Comparison of ENCODE assay signal across 12 cellular contexts in genomic region chr12:47946413-47947107, GRCh38. TPM values are rescaled to one million over a fixed set of nuclear protein-coding genes. Genes with fewer than 3 reads are reported as not detected.
A peak's percentile ranks its signal among the peaks of the same experiment; 100 is the strongest.
DNase-seq lines count a peak whose midpoint lies in the region; ATAC-seq and TF ChIP-seq lines count a peak whose summit lies in the region.
"Had no signal": no experiment of that assay in that cellular context is flagged by ENCODE, and none has a peak within 500 bp of the region (broad histone marks: within the 10 kb centered on the region; RNA-seq: fewer than 3 reads in every experiment).

No MANE protein-coding gene starts in this region.

- H3K4me3 ChIP-seq in muscle layer of duodenum (ENCODE audit: low read depth in 1 of 2, low read length in 2 of 2) (no peak overlapping the region), suprapubic skin (no peak overlapping the region)

- peaks cover 9 to 18% (median 17%) of the 10 kb centered on the region in 3 donors for H3K27me3 Mint-ChIP-seq in CD14-positive monocyte (ENCODE audit: low read depth in 3 of 3)

- peak overlapping the region; percentile 56 for H3K27ac ChIP-seq in muscle layer of duodenum (ENCODE audit: low read length)
- no peak overlapping the region for H3K27ac ChIP-seq in suprapubic skin

- TF ChIP-seq EP300 in suprapubic skin (IDR thresholded peaks at IDR 0.05) = no peak

- peak overlapping the region in 6 of 7 donors; percentile 47 to 84 (median 70) for H3K27ac Mint-ChIP-seq in CD14-positive monocyte
- H3K27ac Mint-ChIP-seq: activated CD4-positive, alpha-beta T cell treated with anti-CD3 and anti-CD28 coated beads for 36 hours had no signal

- no peaks in the 10 kb centered on the region for H3K9me3 Mint-ChIP-seq in CD14-positive monocyte

- H3K4me3 Mint-ChIP-seq in CD14-positive monocyte = peak overlapping the region; percentile 66 to 80
- H3K4me3 Mint-ChIP-seq: activated CD4-positive, alpha-beta T cell treated with anti-CD3 and anti-CD28 coated beads for 36 hours had no signal

- H3K36me3 ChIP-seq in muscle layer of duodenum (ENCODE audit: control insufficient read depth in 1 of 2, insufficient read depth in 2 of 2, low read length in 2 of 2) (no peaks in the 10 kb centered on the region), suprapubic skin (no peaks in the 10 kb centered on the region)

- DNase-seq in CD14-positive monocyte (ENCODE audit: low spot score) (no peak), M059J (ENCODE audit: low read depth) (peak; percentile 34), amniotic epithelial cell (ENCODE audit: low read depth) (peak; percentile 26), NCI-H82 (lab: John Stamatoyannopoulos, UW) (no peak), suprapubic skin (ENCODE audit: low spot score in 2 of 2) (no peak)
- no peak for DNase-seq in central memory CD4-positive, alpha-beta T cell
- DNase-seq: activated CD4-positive, alpha-beta T cell treated with anti-CD3 and anti-CD28 coated beads for 36 hours; left cardiac atrium; NCI-H1105 had no signal

- H3K36me3 Mint-ChIP-seq in CD14-positive monocyte = no peaks in the 10 kb centered on the region

- no peak for TF ChIP-seq CTCF in CD14-positive monocyte (IDR thresholded peaks at IDR 0.05)
- no peak for TF ChIP-seq CTCF in suprapubic skin (IDR thresholded peaks at IDR 0.05)

- intact Hi-C loops in CD14-positive monocyte (cut with micrococcal nuclease) = loop anchor here in 1 of 2 donors (5.0 to 10.0 kb wide), 2 partner anchors 74 to 232 kb away; no protein-coding TSS in a partner anchor

- H3K4me1 Mint-ChIP-seq in CD14-positive monocyte = peaks cover 23% of the 10 kb centered on the region

- ATAC-seq in GM18502 (IDR thresholded peaks at IDR 0.05; ENCODE audit: poor library complexity, unreplicated experiment) = no peak
- ATAC-seq: activated CD4-positive, alpha-beta T cell treated with anti-CD3 and anti-CD28 coated beads for 36 hours; left cardiac atrium had no signal

- H3K4me1 ChIP-seq in muscle layer of duodenum (ENCODE audit: control insufficient read depth in 1 of 2, insufficient read depth in 2 of 2, low read length in 2 of 2) (peaks cover 0 to 7% of the 10 kb centered on the region in 2 donors), suprapubic skin (peaks cover 54% of the 10 kb centered on the region)

- H3K9me3 ChIP-seq in muscle layer of duodenum (ENCODE audit: control insufficient read depth in 1 of 2, low read length in 2 of 2) = no peaks in the 10 kb centered on the region
- no peaks in the 10 kb centered on the region for H3K9me3 ChIP-seq in suprapubic skin

- TF ChIP-seq POLR2A in suprapubic skin (IDR thresholded peaks at IDR 0.05) = no peak

- 60% methylated on average over 20 of the region's 20 CpGs for WGBS in suprapubic skin

- H3K27me3 ChIP-seq in muscle layer of duodenum (ENCODE audit: low read depth, low read length) (no peaks in the 10 kb centered on the region), suprapubic skin (peaks cover 8% of the 10 kb centered on the region)

RNA-seq across cellular contexts. Expression of gene TMEM106C, which starts 16.8 kb away (rescaled TPM):
- 1 to 10 TPM; 8.7 to 9.7 TPM for polyA plus RNA-seq in CD14-positive monocyte
- 282 and 530 TPM in 2 replicates for total RNA-seq in M059J (2014; rRNA removed; shearing (Covaris generic))
- total RNA-seq in suprapubic skin = 10 to 100 TPM; 36.8 to 52.9 (median 46.5) TPM

RNA-seq across cellular contexts. Expression of gene VDR, which starts 41.8 kb away (rescaled TPM):
- polyA plus RNA-seq in CD14-positive monocyte = 10 to 100 TPM in 1 of 2 donors, 1 to 10 TPM in 1; 6.0 to 12.8 TPM
- total RNA-seq in M059J (2014; rRNA removed; shearing (Covaris generic)) = 5.1 and 9.3 TPM in 2 replicates
- 10 to 100 TPM; 36.7 to 47.9 (median 41.2) TPM for total RNA-seq in suprapubic skin

RNA-seq across cellular contexts. Expression of gene COL2A1, which starts 57.7 kb away (rescaled TPM):
- not detected for polyA plus RNA-seq in CD14-positive monocyte
- 0.25 TPM in 1 of 2 replicates, not detected in the other for total RNA-seq in M059J (2014; rRNA removed; shearing (Covaris generic))
- total RNA-seq in suprapubic skin = not detected
- total RNA-seq: endothelial cell of umbilical vein, left cardiac atrium had no signal
- polyA plus RNA-seq: endothelial cell of umbilical vein had no signal

Comparison
In these comparisons a context has a peak if more than half of its experiments do, and no peak if none do; other contexts are left out.
1. DNase-seq: peak in M059J (single experiment) and amniotic epithelial cell (single experiment); none in CD14-positive monocyte (single experiment), central memory CD4-positive, alpha-beta T cell (single experiment), NCI-H82 (single experiment) and suprapubic skin (0 of 2).